13 cellular contexts compared by ENCODE assay signal in genomic region chr1:245771521-245772281, GRCh38.
DNase-seq lines count a peak whose midpoint lies in the region; ATAC-seq and TF ChIP-seq lines count a peak whose summit lies in the region.
"Had no signal": no experiment of that assay in that cellular context is flagged by ENCODE, and none has a peak within 500 bp of the region (broad histone marks: within the 10 kb centered on the region; RNA-seq: fewer than 3 reads in every experiment).

No MANE protein-coding gene starts in this region.

- ATAC-seq in RWPE2 (ENCODE audit: low read depth) (peak; percentile 55; the same call in 2 of the 3 replicates), GM19467 (IDR thresholded peaks at IDR 0.05; ENCODE audit: unreplicated experiment) (no peak)
- no peak for ATAC-seq in naive thymus-derived CD8-positive, alpha-beta T cell

- TF ChIP-seq CTCF in RWPE2 (IDR thresholded peaks at IDR 0.05; ENCODE audit: poor library complexity, severe bottlenecking) (no peak), fibroblast of mammary gland (conservative IDR thresholded peaks at IDR 0.05; ENCODE audit: control insufficient read depth, insufficient read depth, low read depth, low read length) (no peak), nephron (IDR thresholded peaks at IDR 0.05; ENCODE audit: unreplicated experiment in 3 of 3) (no peak)

- no peak overlapping the region for H3K4me3 ChIP-seq in RWPE2 (ENCODE audit: severe bottlenecking)
- no peak overlapping the region for H3K4me3 ChIP-seq in fibroblast of mammary gland (ENCODE audit: control insufficient read depth, low read depth, low read length)
- H3K4me3 ChIP-seq: tibial artery had no signal

- peaks cover 5% of the 10 kb centered on the region for H3K27me3 Mint-ChIP-seq in nephron (ENCODE audit: low read depth)
- no peaks in the 10 kb centered on the region for H3K27me3 Mint-ChIP-seq in naive thymus-derived CD8-positive, alpha-beta T cell
- H3K27me3 Mint-ChIP-seq: activated naive CD8-positive, alpha-beta T cell treated with anti-CD3 and anti-CD28 coated beads for 36 hours had no signal

- peak; percentile 99 for DNase-seq in EH (ENCODE audit: low read depth)
- DNase-seq in RWPE2 (ENCODE audit: low spot score): no peak
- peak; percentile 99 for DNase-seq in fibroblast of mammary gland (ENCODE audit: low read depth)
- no peak for DNase-seq in DMS153 treated with DMSO at 0.1 percent for 48 hours (lab: John Stamatoyannopoulos, UW; ENCODE audit: unreplicated experiment)
- no peak for DNase-seq in SIG-M5 treated with dmso at 0.1 percent for 504 hours (lab: John Stamatoyannopoulos, UW; ENCODE audit: unreplicated experiment)
- DNase-seq in naive thymus-derived CD8-positive, alpha-beta T cell: no peak
- DNase-seq: activated naive CD8-positive, alpha-beta T cell treated with anti-CD3 and anti-CD28 coated beads for 36 hours; kidney glomerular epithelial cell; NCI-H187; posterior cingulate gyrus; tibial artery had no signal

- POLR2A ChIA-PET in naive thymus-derived CD8-positive, alpha-beta T cell (lab: Charles Lee): no interaction called here

- H3K4me3 Mint-ChIP-seq in nephron: no peak overlapping the region
- H3K4me3 Mint-ChIP-seq in naive thymus-derived CD8-positive, alpha-beta T cell: no peak overlapping the region
- H3K4me3 Mint-ChIP-seq: activated naive CD8-positive, alpha-beta T cell treated with anti-CD3 and anti-CD28 coated beads for 36 hours had no signal

- no peaks in the 10 kb centered on the region for H3K4me1 ChIP-seq in RWPE2 (ENCODE audit: insufficient read depth, poor library complexity, severe bottlenecking)
- H3K4me1 ChIP-seq: tibial artery had no signal

- peak overlapping the region; percentile 9 to 89 (median 83) for H3K27ac Mint-ChIP-seq in nephron
- H3K27ac Mint-ChIP-seq in naive thymus-derived CD8-positive, alpha-beta T cell: peak overlapping the region in 1 of 10 donors; percentile 10
- H3K27ac Mint-ChIP-seq: activated naive CD8-positive, alpha-beta T cell treated with anti-CD3 and anti-CD28 coated beads for 36 hours had no signal

- no peaks in the 10 kb centered on the region for H3K36me3 ChIP-seq in RWPE2 (ENCODE audit: low read depth)
- H3K36me3 ChIP-seq: tibial artery had no signal

- H3K9me3 Mint-ChIP-seq in nephron: no peaks in the 10 kb centered on the region
- no peaks in the 10 kb centered on the region for H3K9me3 Mint-ChIP-seq in naive thymus-derived CD8-positive, alpha-beta T cell
- H3K9me3 Mint-ChIP-seq: activated naive CD8-positive, alpha-beta T cell treated with anti-CD3 and anti-CD28 coated beads for 36 hours had no signal

- peaks cover 14% of the 10 kb centered on the region for H3K36me3 Mint-ChIP-seq in nephron (ENCODE audit: low read depth)
- H3K36me3 Mint-ChIP-seq in naive thymus-derived CD8-positive, alpha-beta T cell: peaks cover 4 to 32% (median 27%) of the 10 kb centered on the region in 3 donors

- H3K27ac ChIP-seq in RWPE2 (ENCODE audit: poor library complexity, severe bottlenecking): no peak overlapping the region
- H3K27ac ChIP-seq: tibial artery had no signal

- H3K27me3 ChIP-seq in RWPE2 (ENCODE audit: insufficient read depth, poor library complexity, severe bottlenecking): no peaks in the 10 kb centered on the region
- H3K27me3 ChIP-seq: tibial artery had no signal

- H3K9me3 ChIP-seq in RWPE2 (ENCODE audit: severe bottlenecking): no peaks in the 10 kb centered on the region
- H3K9me3 ChIP-seq: tibial artery had no signal

- H3K4me1 Mint-ChIP-seq in nephron: peaks cover 41% of the 10 kb centered on the region
- peaks cover 0 to 11% (median 0%) of the 10 kb centered on the region in 4 donors for H3K4me1 Mint-ChIP-seq in naive thymus-derived CD8-positive, alpha-beta T cell
- H3K4me1 Mint-ChIP-seq: activated naive CD8-positive, alpha-beta T cell treated with anti-CD3 and anti-CD28 coated beads for 36 hours had no signal

Comparison
In these comparisons a context has a peak if more than half of its experiments do, and no peak if none do; other contexts are left out.
1. DNase-seq: peak in EH (single experiment) and fibroblast of mammary gland (single experiment); none in RWPE2 (single experiment), DMS153 treated with DMSO at 0.1 percent for 48 hours (single experiment), SIG-M5 treated with dmso at 0.1 percent for 504 hours (single experiment) and naive thymus-derived CD8-positive, alpha-beta T cell (0 of 10).